Comparison of ENCODE assay signal across 8 cellular contexts in the genomic region with DNA sequence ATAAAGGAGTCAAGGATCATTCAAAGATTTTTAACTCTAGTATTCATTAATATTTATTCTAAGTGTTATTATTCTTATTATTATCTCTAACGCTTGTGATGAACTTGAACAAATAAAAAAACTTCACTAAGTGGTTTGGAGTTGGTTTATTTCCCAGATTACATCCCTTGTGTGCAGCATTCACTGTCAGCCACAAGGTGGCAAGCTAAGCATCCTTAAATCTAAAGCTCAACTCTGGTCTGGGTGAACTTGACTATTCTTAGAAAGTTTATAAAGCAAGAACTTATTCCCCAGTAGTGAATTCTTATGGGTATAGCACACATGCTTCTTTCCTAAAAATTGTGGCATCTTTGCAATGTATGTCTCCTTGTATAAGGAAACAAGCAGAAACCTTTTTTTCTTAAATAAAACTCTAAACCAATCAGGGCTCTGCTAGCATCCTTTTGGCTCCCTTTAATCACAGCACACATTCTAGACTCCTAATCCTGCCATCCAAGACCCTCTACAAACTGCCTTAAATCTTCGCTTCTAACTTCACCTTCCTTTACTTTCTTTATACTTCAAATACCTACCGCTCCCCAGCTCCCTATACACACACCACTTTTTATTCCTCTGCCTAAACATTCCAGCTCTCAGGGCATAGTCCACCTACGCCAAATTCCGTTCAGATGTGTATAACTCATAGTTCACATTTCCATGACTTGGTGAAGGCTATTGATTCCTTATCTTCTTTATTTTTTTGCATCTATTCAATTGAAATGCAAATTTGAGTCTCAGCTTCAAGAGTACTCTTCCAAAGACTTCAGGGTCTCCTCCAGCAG.
DNase-seq lines count a peak whose midpoint lies in the region; ATAC-seq and TF ChIP-seq lines count a peak whose summit lies in the region.

No MANE protein-coding gene starts in this region.

- H3K4me3 ChIP-seq in tibial artery: no peak overlapping the region

- ATAC-seq in GM18520 (IDR thresholded peaks at IDR 0.05; ENCODE audit: unreplicated experiment): peak; percentile 89
- ATAC-seq in HG02884 (IDR thresholded peaks at IDR 0.05; ENCODE audit: unreplicated experiment): peak; percentile 93

- no peaks in the 10 kb centered on the region for H3K4me1 ChIP-seq in tibial artery

- H3K36me3 ChIP-seq in tibial artery: no peaks in the 10 kb centered on the region

- DNase-seq in COR-L47 (lab: John Stamatoyannopoulos, UW): peak; percentile 58
- peak; percentile 55 for DNase-seq in NCI-H146 treated with DMSO at 0.1 percent for 48 hours (lab: John Stamatoyannopoulos, UW; ENCODE audit: unreplicated experiment)
- peak; percentile 38 for DNase-seq in amniotic epithelial cell (ENCODE audit: low read depth)
- DNase-seq in iPS-NIHi11 (ENCODE audit: low spot score): peak; percentile 32
- no peak for DNase-seq in tibial artery
- no peak for DNase-seq in NK-92 treated with Interleukin-12 subunit alpha and Interleukin-12 subunit beta, amount 100 ng/mL, for 24 hours (lab: John Stamatoyannopoulos, UW)

- H3K9me3 ChIP-seq in tibial artery: no peaks in the 10 kb centered on the region

- H3K27ac ChIP-seq in tibial artery: no peak overlapping the region

- H3K27me3 ChIP-seq in tibial artery: no peaks in the 10 kb centered on the region

- intact Hi-C loops in tibial artery (cut with DNase I; ENCODE audit: low total_unique reads): no loop called here

- TF ChIP-seq CTCF in tibial artery (IDR thresholded peaks at IDR 0.05): peak; percentile 70 to 80

Comparison
In these comparisons a context has a peak if more than half of its experiments do, and no peak if none do; other contexts are left out.
1. DNase-seq: peak in COR-L47 (single experiment), NCI-H146 treated with DMSO at 0.1 percent for 48 hours (single experiment), amniotic epithelial cell (single experiment) and iPS-NIHi11 (single experiment); none in tibial artery (0 of 2) and NK-92 treated with Interleukin-12 subunit alpha and Interleukin-12 subunit beta, amount 100 ng/mL, for 24 hours (single experiment).